In genomic region chr10:18333616-18334015, GRCh38 we compare ENCODE assay signal across 20 cellular contexts.
A peak's percentile ranks its signal among the peaks of the same experiment; 100 is the strongest.
DNase-seq lines count a peak whose midpoint lies in the region; ATAC-seq, FAIRE-seq and TF ChIP-seq lines count a peak whose summit lies in the region.
"Had no signal": no experiment of that assay in that cellular context is flagged by ENCODE, and none has a peak within 500 bp of the region (broad histone marks: within the 10 kb centered on the region; RNA-seq: fewer than 3 reads in every experiment).

No MANE protein-coding gene starts in this region.

- no peaks in the 10 kb centered on the region for H3K79me2 ChIP-seq in HepG2 (ENCODE audit: insufficient read depth, low read length)

- no peak overlapping the region for H3K4me2 ChIP-seq in HepG2 (ENCODE audit: low read depth, low read length)
- H3K4me2 ChIP-seq: GM23338 had no signal

- no peak overlapping the region for H2AFZ ChIP-seq in HepG2 (ENCODE audit: low read length)
- H2AFZ ChIP-seq: GM23338 had no signal

- TF ChIP-seq CTCF in D721Med (IDR thresholded peaks at IDR 0.05; ENCODE audit: insufficient read depth, missing control alignments) = no peak
- no peak for TF ChIP-seq CTCF in HepG2 (CRISPR knock-in tag; IDR thresholded peaks at IDR 0.05)
- no peak for TF ChIP-seq CTCF in suprapubic skin (IDR thresholded peaks at IDR 0.05)

- FAIRE-seq in D721Med (lab: Jason Lieb, UNC) (peak; percentile 25), HepG2 (lab: Jason Lieb, UNC) (no peak)

- H3K9ac ChIP-seq in HepG2 (ENCODE audit: insufficient read depth, low read depth, low read length) = no peak overlapping the region

- BruUV-seq in HepG2 (replicated peaks; lab: Mats Ljungman, UMichigan) = no TSS peak

- H3K36me3 ChIP-seq in HepG2 (replicated peaks in 1 of 2; ENCODE audit: control insufficient read depth in 1 of 2, insufficient read depth in 2 of 2, low read length in 2 of 2) = no peaks in the 10 kb centered on the region
- no peaks in the 10 kb centered on the region for H3K36me3 ChIP-seq in suprapubic skin
- H3K36me3 ChIP-seq: brain microvascular endothelial cell, ovary had no signal

- H3K27me3 ChIP-seq in HepG2 (ENCODE audit: control insufficient read depth in 1 of 2, insufficient read depth in 2 of 2, low read length in 2 of 2) (no peaks in the 10 kb centered on the region; a peak in 2 of 5 replicates), suprapubic skin (no peaks in the 10 kb centered on the region)
- H3K27me3 ChIP-seq: brain microvascular endothelial cell, dorsolateral prefrontal cortex, ovary had no signal

- intact Hi-C loops in HepG2 (cut with micrococcal nuclease; ENCODE audit: unreplicated experiment) = no loop called here

- WGBS in HepG2 (ENCODE audit: low lambda C conversion rate) = 8% methylated on average over 6 of the region's 6 CpGs
- WGBS in suprapubic skin = 64% methylated on average over 6 of the region's 6 CpGs

- no peaks in the 10 kb centered on the region for H4K20me1 ChIP-seq in HepG2 (ENCODE audit: insufficient read depth, low read length)

- CTCF ChIA-PET in HepG2 (lab: Yijun Ruan, JAX; ENCODE audit: low intra/inter-chr PET ratio, low total read pairs) = no interaction called here

- POLR2A ChIA-PET in HepG2 (lab: Yijun Ruan, JAX) = no interaction called here

- DNase-seq in D721Med (ENCODE audit: insufficient read length, low spot score) (no peak), caudate nucleus (lab: John Stamatoyannopoulos, UW) (no peak), HepG2 (ENCODE audit: low spot score) (peak; percentile 2), suprapubic skin (ENCODE audit: low spot score in 2 of 2) (no peak)
- no peak for DNase-seq in stimulated activated naive CD4-positive, alpha-beta T cell (lab: John Stamatoyannopoulos, UW)
- no peak for DNase-seq in stimulated activated CD4-positive, alpha-beta T cell treated with anti-CD3 and anti-CD28 coated beads, Interleukin-15, amount 100 ng/mL, for 24 hours
- DNase-seq: activated CD4-positive, alpha-beta T cell treated with anti-CD3 and anti-CD28 coated beads for 1 hour; activated naive CD8-positive, alpha-beta T cell treated with anti-CD3 and anti-CD28 coated beads for 36 hours; brain microvascular endothelial cell; Caco-2; dorsolateral prefrontal cortex; NCI-H1417; NCI-H2107; NCI-H524 treated with DMSO at 0.1 percent for 48 hours; ovary; stimulated activated CD4-positive, alpha-beta T cell treated with anti-CD3 and anti-CD28 coated beads, Interleukin-4, amount 100 ng/mL, for 24 hours had no signal

- in situ Hi-C loops in HepG2 (cut with HindIII; ENCODE audit: extremely low pct_ligation_motif_present, low pct_unique_long_range_greater_than_20kb) = no loop called here

- no peak for TF ChIP-seq POLR2A in HepG2 (IDR thresholded peaks at IDR 0.05; ENCODE audit: insufficient read depth in 1 of 2, low read depth in 2 of 2, low read length in 2 of 2)
- no peak for TF ChIP-seq POLR2A in suprapubic skin (IDR thresholded peaks at IDR 0.05)

- TF ChIP-seq EP300 in HepG2 (IDR thresholded peaks at IDR 0.05; ENCODE audit: low read depth in 2 of 2, low read length in 2 of 2) (no peak), HepG2 (CRISPR knock-in tag; IDR thresholded peaks at IDR 0.05; ENCODE audit: borderline replicate concordance) (no peak), suprapubic skin (IDR thresholded peaks at IDR 0.05) (no peak)

- ATAC-seq in HepG2 = no peak
- ATAC-seq in HG02588 (IDR thresholded peaks at IDR 0.05; ENCODE audit: unreplicated experiment) = no peak
- no peak for ATAC-seq in HG03520 (IDR thresholded peaks at IDR 0.05; ENCODE audit: unreplicated experiment)

- no peak overlapping the region for H3K4me3 ChIP-seq in HepG2 (replicated peaks in 1 of 3; ENCODE audit: insufficient read depth in 1 of 3, low read depth in 2 of 3, low read length in 3 of 3)
- H3K4me3 ChIP-seq in suprapubic skin = no peak overlapping the region
- H3K4me3 ChIP-seq: GM23338, ovary, skin epidermis had no signal

- H3K27ac ChIP-seq in caudate nucleus (ENCODE audit: low read depth, low read length) (peak overlapping the region; percentile 19), HepG2 (ENCODE audit: extremely low read length, insufficient read depth, low read length) (no peak overlapping the region), suprapubic skin (peak overlapping the region; percentile 57)
- H3K27ac ChIP-seq: brain microvascular endothelial cell had no signal

- H3K9me3 ChIP-seq in HepG2 (ENCODE audit: low read length) = no peaks in the 10 kb centered on the region
- H3K9me3 ChIP-seq in suprapubic skin = no peaks in the 10 kb centered on the region
- H3K9me3 ChIP-seq: Caco-2, ovary had no signal

- H3K4me1 ChIP-seq in HepG2 (ENCODE audit: insufficient read depth, low read length) (no peaks in the 10 kb centered on the region), suprapubic skin (no peaks in the 10 kb centered on the region)
- H3K4me1 ChIP-seq: Caco-2 had no signal

- no peak for TF ChIP-seq RAD21 in HepG2 (CRISPR knock-in tag; IDR thresholded peaks at IDR 0.05)

TF ChIP-seq in HepG2, 621 proteins besides CTCF, POLR2A, EP300 and RAD21 (continues in another document):
- TF ChIP-seq SETDB1 (CRISPR knock-in tag; IDR thresholded peaks at IDR 0.05; ENCODE audit: borderline replicate concordance) (no peak), ARHGAP35 (CRISPR knock-in tag; IDR thresholded peaks at IDR 0.05; ENCODE audit: borderline replicate concordance) (no peak), ZNF318 (CRISPR knock-in tag; IDR thresholded peaks at IDR 0.05) (no peak), ESRRA (CRISPR knock-in tag; IDR thresholded peaks at IDR 0.05; ENCODE audit: low read depth) (no peak), ZFP41 (CRISPR knock-in tag; IDR thresholded peaks at IDR 0.05; ENCODE audit: borderline replicate concordance) (no peak), ZNF329 (CRISPR knock-in tag; IDR thresholded peaks at IDR 0.05; ENCODE audit: low read depth) (no peak)
